In the genomic region with DNA sequence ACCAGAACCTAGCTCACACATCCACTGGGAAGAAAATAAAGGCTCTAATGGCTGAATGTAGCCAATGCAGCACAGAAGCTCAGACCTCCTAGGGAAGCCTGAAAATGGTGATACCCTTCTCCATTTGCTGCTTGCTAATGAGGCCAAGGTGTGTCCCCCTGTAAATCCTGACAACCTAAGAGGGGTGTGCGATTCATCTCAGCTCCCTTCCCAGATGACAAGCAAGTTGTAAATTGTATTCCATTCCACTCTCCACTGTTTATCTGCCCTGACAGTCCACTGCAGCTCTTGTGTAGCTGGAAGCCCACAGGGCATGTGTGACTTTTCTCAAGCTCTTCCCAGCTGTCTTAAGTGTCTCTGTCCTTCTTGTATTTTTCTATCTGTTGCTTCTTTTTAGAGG, we compare ENCODE assay signal across 24 cellular contexts.
"Had no signal": no experiment of that assay in that cellular context is flagged by ENCODE, and none has a peak within 500 bp of the region (broad histone marks: within the 10 kb centered on the region; RNA-seq: fewer than 3 reads in every experiment).

No MANE protein-coding gene starts in this region.

- FAIRE-seq: colon, endothelial cell of umbilical vein, kidney had no signal

- H3K4me3 ChIP-seq: coronary artery, dorsolateral prefrontal cortex, esophagus muscularis mucosa, gastrocnemius medialis, heart right ventricle, left lung, lower lobe of right lung had no signal

- H3K27ac Mint-ChIP-seq: naive thymus-derived CD4-positive, alpha-beta T cell had no signal

- H3K27me3 Mint-ChIP-seq: naive thymus-derived CD4-positive, alpha-beta T cell had no signal

- H3K4me3 Mint-ChIP-seq: naive thymus-derived CD4-positive, alpha-beta T cell had no signal

- H3K36me3 ChIP-seq: esophagus muscularis mucosa, gastrocnemius medialis, heart right ventricle, left lung, lower lobe of right lung had no signal

- ATAC-seq: foreskin keratinocyte; gastrocnemius medialis; heart right ventricle; left colon; left lung; left ventricle myocardium superior; lower lobe of right lung; naive thymus-derived CD4-positive, alpha-beta T cell had no signal

- H3K9me3 ChIP-seq: esophagus muscularis mucosa, gastrocnemius medialis, heart right ventricle, left lung, lower lobe of right lung had no signal

- H3K4me1 ChIP-seq: esophagus muscularis mucosa, foreskin keratinocyte, heart right ventricle, left lung, lower lobe of right lung had no signal

- H3K27me3 ChIP-seq: dorsolateral prefrontal cortex, esophagus muscularis mucosa, foreskin keratinocyte, gastrocnemius medialis, left lung had no signal

- H3K36me3 Mint-ChIP-seq: naive thymus-derived CD4-positive, alpha-beta T cell had no signal

- DNase-seq: dermis blood vessel endothelial cell; dorsolateral prefrontal cortex; effector CD4-positive, alpha-beta T cell; effector memory CD4-positive, alpha-beta T cell; foreskin keratinocyte; gastrocnemius medialis; glutamatergic neuron; head of caudate nucleus; heart right ventricle; hippocampal formation; islet precursor cell; kidney; kidney glomerular epithelial cell; left colon; left lung; left ventricle myocardium superior; lower lobe of right lung; mesenchymal stem cell; midbrain; naive thymus-derived CD4-positive, alpha-beta T cell had no signal

- H3K27ac ChIP-seq: coronary artery, dorsolateral prefrontal cortex, esophagus muscularis mucosa, foreskin keratinocyte, gastrocnemius medialis, heart right ventricle, left lung, lower lobe of right lung had no signal
